Comparison of ENCODE assay signal across 8 cellular contexts in the genomic region with DNA sequence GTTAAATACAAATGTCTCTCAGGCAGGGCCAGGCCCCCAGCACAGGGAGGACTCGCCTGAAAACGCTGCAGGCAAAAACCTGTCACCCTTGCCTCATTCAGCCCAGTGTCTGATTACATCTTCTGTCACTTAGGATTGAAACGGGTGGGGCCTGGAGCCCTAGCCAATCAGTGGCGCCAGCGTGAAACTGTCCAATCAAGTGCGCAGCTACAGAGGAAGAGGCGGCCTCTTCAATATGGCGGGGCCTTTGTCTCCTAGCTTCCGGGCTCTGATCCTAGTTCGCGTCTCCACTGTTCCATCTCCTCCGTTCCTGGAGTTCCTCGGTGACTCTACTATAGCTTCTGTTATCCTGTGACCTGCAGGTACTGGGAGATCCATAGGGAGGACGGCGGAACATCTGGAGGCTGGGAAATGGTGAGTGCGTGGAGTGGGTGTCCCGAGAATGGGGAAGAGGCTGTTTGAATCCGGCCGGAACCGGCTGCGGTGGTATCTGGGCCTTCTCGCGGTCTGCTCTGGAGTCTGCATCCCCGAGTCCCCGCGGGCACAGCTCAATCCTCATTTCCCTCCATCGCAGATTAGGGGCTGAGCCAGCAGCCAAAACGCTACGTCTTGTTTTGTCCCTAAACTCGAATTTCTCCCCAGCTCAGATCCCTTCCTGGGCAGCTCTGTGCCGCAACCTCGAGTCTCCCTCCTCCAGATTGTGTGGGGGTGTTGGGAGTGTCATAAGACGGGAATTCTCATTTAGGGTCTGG. TPM values are rescaled to one million over a fixed set of nuclear protein-coding genes. Genes with fewer than 3 reads are reported as not detected.
DNase-seq lines count a peak whose midpoint lies in the region; ATAC-seq, FAIRE-seq and TF ChIP-seq lines count a peak whose summit lies in the region.

A gene (plus strand): TSS at position 222 of the 752 bp plus-strand sequence. CDS start 190 bp downstream, at position 412.

- H3K9me3 Mint-ChIP-seq in astrocyte (ENCODE audit: unreplicated experiment) (peaks cover 10% of the 10 kb centered on the region), mesothelial cell of epicardium (peaks cover 46% of the 10 kb centered on the region)

- peak within 1 kb of the TSS; percentile 96 for H3K9ac ChIP-seq in astrocyte (ENCODE audit: low read length)

- peak within 1 kb of the TSS; percentile 98 for H3K27ac Mint-ChIP-seq in astrocyte (ENCODE audit: unreplicated experiment)
- H3K27ac Mint-ChIP-seq in mesothelial cell of epicardium: no peak within 1 kb of the TSS

- H3K79me2 ChIP-seq in astrocyte (ENCODE audit: insufficient read depth, low read length): peaks cover 51% of the 10 kb centered on the region

- peak; percentile 87 for FAIRE-seq in astrocyte (lab: Jason Lieb, UNC)

- H3K4me3 Mint-ChIP-seq in astrocyte (ENCODE audit: unreplicated experiment): peak within 1 kb of the TSS; percentile 88
- no peak within 1 kb of the TSS for H3K4me3 Mint-ChIP-seq in mesothelial cell of epicardium

- H2AFZ ChIP-seq in astrocyte (ENCODE audit: low read depth, low read length): peak within 1 kb of the TSS; percentile 100

- H4K20me1 ChIP-seq in astrocyte (ENCODE audit: insufficient read depth, low read length): no peaks in the 10 kb centered on the region

- peak within 1 kb of the TSS; percentile 93 for H3K27ac ChIP-seq in astrocyte (ENCODE audit: low read depth, low read length)

- H3K36me3 Mint-ChIP-seq in astrocyte (ENCODE audit: low read depth, unreplicated experiment) (no peaks in the 10 kb centered on the region), mesothelial cell of epicardium (no peaks in the 10 kb centered on the region)

- ATAC-seq in GM18498 (IDR thresholded peaks at IDR 0.05; ENCODE audit: unreplicated experiment): peak; percentile 100
- peak; percentile 100 for ATAC-seq in HG02885 (IDR thresholded peaks at IDR 0.05; ENCODE audit: poor library complexity, unreplicated experiment)

- no peaks in the 10 kb centered on the region for H3K9me3 ChIP-seq in astrocyte (ENCODE audit: insufficient read depth, low read depth, low read length)

- peak within 1 kb of the TSS; percentile 94 for H3K4me2 ChIP-seq in astrocyte (ENCODE audit: low read length)

- TF ChIP-seq CTCF in astrocyte (IDR thresholded peaks at IDR 0.05; ENCODE audit: insufficient read depth, low read depth, low read length): no peak
- no peak for TF ChIP-seq CTCF in mesothelial cell of epicardium (IDR thresholded peaks at IDR 0.05; ENCODE audit: unreplicated experiment)

- H3K4me1 Mint-ChIP-seq in astrocyte (ENCODE audit: low read depth, unreplicated experiment) (no peaks in the 10 kb centered on the region), mesothelial cell of epicardium (no peaks in the 10 kb centered on the region)

- H3K27me3 Mint-ChIP-seq in astrocyte (ENCODE audit: low read depth, unreplicated experiment) (no peaks in the 10 kb centered on the region), mesothelial cell of epicardium (ENCODE audit: low read depth) (no peaks in the 10 kb centered on the region)

- no peaks in the 10 kb centered on the region for H3K27me3 ChIP-seq in astrocyte (ENCODE audit: insufficient read depth, low read length)

- peaks cover 8% of the 10 kb centered on the region for H3K4me1 ChIP-seq in astrocyte (ENCODE audit: insufficient read depth, low read length)

- no peaks in the 10 kb centered on the region for H3K36me3 ChIP-seq in astrocyte (ENCODE audit: insufficient read depth, low read length)

- peak within 1 kb of the TSS; percentile 98 for H3K4me3 ChIP-seq in astrocyte (ENCODE audit: insufficient read depth, low read depth, low read length)

- DNase-seq in NCI-H187 (lab: John Stamatoyannopoulos, UW): peak; percentile 80 to 93
- peak; percentile 76 for DNase-seq in T-helper 22 cell (ENCODE audit: low read depth)
- DNase-seq in astrocyte (ENCODE audit: low read depth): peak; percentile 90
- peak; percentile 97 for DNase-seq in hepatic stellate cell (ENCODE audit: low spot score)
- DNase-seq in stimulated activated CD4-positive, alpha-beta T cell treated with anti-CD3 and anti-CD28 coated beads, Interleukin-12 subunit alpha, Interleukin-12 subunit beta, amount 100 ng/mL, for 24 hours (ENCODE audit: low read depth in 2 of 2): peak; percentile 76 to 77
- no peak for DNase-seq in mesothelial cell of epicardium (ENCODE audit: low spot score in 2 of 2, unreplicated experiment in 2 of 2)

RNA-seq across cellular contexts. Expression of the gene that starts here (rescaled TPM):
- total RNA-seq in astrocyte: 3.7 and 4.4 TPM in 2 replicates
- total RNA-seq in mesothelial cell of epicardium: not detected in 3 replicates

Comparison
In these comparisons a context has a peak if more than half of its experiments do, and no peak if none do; other contexts are left out.
1. DNase-seq: peak in NCI-H187 (2 of 2), T-helper 22 cell (single experiment), astrocyte (single experiment), hepatic stellate cell (single experiment) and stimulated activated CD4-positive, alpha-beta T cell treated with anti-CD3 and anti-CD28 coated beads, Interleukin-12 subunit alpha, Interleukin-12 subunit beta, amount 100 ng/mL, for 24 hours (2 of 2); none in mesothelial cell of epicardium (0 of 2).